ENCODE assay signal across 1 cellular context in genomic region chr12:27781680-27782079, GRCh38.
TF ChIP-seq lines count a peak whose summit lies in the region.

No MANE protein-coding gene starts in this region.

TF ChIP-seq in GM12878, 131 proteins besides CTCF, POLR2A, EP300 and RAD21 (continued from another document):
- TF ChIP-seq SKIL (IDR thresholded peaks at IDR 0.05; ENCODE audit: low read depth, poor library complexity, severe bottlenecking) (no peak), GABPA (IDR thresholded peaks at IDR 0.05; ENCODE audit: low read depth) (no peak), SRF (IDR thresholded peaks at IDR 0.05; ENCODE audit: low read depth in 2 of 2, low read length in 2 of 2) (no peak), MLLT1 (IDR thresholded peaks at IDR 0.05) (no peak), TCF12 (IDR thresholded peaks at IDR 0.05; ENCODE audit: low read depth, low read length) (no peak), ZBED1 (IDR thresholded peaks at IDR 0.05; ENCODE audit: borderline replicate concordance) (no peak), POU2F2 (IDR thresholded peaks at IDR 0.05; ENCODE audit: borderline replicate concordance, low read depth, low read length) (no peak)
TF ChIP-seq in GM12878: peak in this region for 0.
